In genomic region chr12:55955800-55956508, GRCh38 we compare ENCODE assay signal across 8 cellular contexts. TPM values are rescaled to one million over a fixed set of nuclear protein-coding genes. Genes with fewer than 3 reads are reported as not detected.
DNase-seq lines count a peak whose midpoint lies in the region; ATAC-seq and TF ChIP-seq lines count a peak whose summit lies in the region.

No MANE protein-coding gene starts in this region.

- H3K4me3 ChIP-seq in cardiac muscle cell: no peak overlapping the region
- no peak overlapping the region for H3K4me3 ChIP-seq in right atrium auricular region
- no peak overlapping the region for H3K4me3 ChIP-seq in colonic mucosa
- H3K4me3 ChIP-seq in smooth muscle cell: no peak overlapping the region
- H3K4me3 ChIP-seq in SJCRH30: no peak overlapping the region

- H4K20me1 ChIP-seq in smooth muscle cell (ENCODE audit: low read depth): no peaks in the 10 kb centered on the region

- H3K4me1 ChIP-seq in cardiac muscle cell (ENCODE audit: low read depth): peaks cover 3% of the 10 kb centered on the region
- H3K4me1 ChIP-seq in right atrium auricular region: no peaks in the 10 kb centered on the region
- H3K4me1 ChIP-seq in colonic mucosa: peaks cover 4% of the 10 kb centered on the region
- no peaks in the 10 kb centered on the region for H3K4me1 ChIP-seq in smooth muscle cell (ENCODE audit: low read depth)
- H3K4me1 ChIP-seq in SJCRH30: no peaks in the 10 kb centered on the region

- H3F3A ChIP-seq in smooth muscle cell (ENCODE audit: low read depth): peaks cover 3% of the 10 kb centered on the region

- intact Hi-C loops in colonic mucosa (cut with DNase I): no loop called here

- H3K27me3 ChIP-seq in cardiac muscle cell (no peaks in the 10 kb centered on the region), right atrium auricular region (no peaks in the 10 kb centered on the region), colonic mucosa (no peaks in the 10 kb centered on the region), smooth muscle cell (ENCODE audit: low read depth) (no peaks in the 10 kb centered on the region), SJCRH30 (no peaks in the 10 kb centered on the region; the same call in 1 of the 2 replicates)

- H2AFZ ChIP-seq in smooth muscle cell (ENCODE audit: low read depth): no peak overlapping the region

- peak; percentile 35 for TF ChIP-seq CTCF in cardiac muscle cell (IDR thresholded peaks at IDR 0.05; ENCODE audit: low read depth, low read length)
- TF ChIP-seq CTCF in right atrium auricular region (IDR thresholded peaks at IDR 0.05): no peak
- peak; percentile 16 for TF ChIP-seq CTCF in colonic mucosa (IDR thresholded peaks at IDR 0.05)
- peak; percentile 47 for TF ChIP-seq CTCF in smooth muscle cell (IDR thresholded peaks at IDR 0.05; ENCODE audit: borderline replicate concordance, insufficient read depth, poor library complexity, severe bottlenecking)

- DNase-seq in cardiac muscle cell (ENCODE audit: low read depth in 1 of 2, low spot score in 1 of 2): peak in 1 of 2 donors; percentile 29
- no peak for DNase-seq in right atrium auricular region (ENCODE audit: low spot score)
- peak; percentile 29 for DNase-seq in T-helper 22 cell (ENCODE audit: low read depth)
- DNase-seq in colonic mucosa: no peak
- DNase-seq in smooth muscle cell (lab: John Stamatoyannopoulos, UW; ENCODE audit: unreplicated experiment): no peak
- DNase-seq in OCI-M2 (lab: John Stamatoyannopoulos, UW; ENCODE audit: unreplicated experiment): no peak
- no peak for DNase-seq in SJCRH30

- H3K9ac ChIP-seq in colonic mucosa (ENCODE audit: low read depth in 2 of 2, low read length in 2 of 2) (no peak overlapping the region), smooth muscle cell (ENCODE audit: low read depth) (no peak overlapping the region)

- H3K9me3 ChIP-seq in cardiac muscle cell (ENCODE audit: low read depth) (no peaks in the 10 kb centered on the region), right atrium auricular region (no peaks in the 10 kb centered on the region), colonic mucosa (no peaks in the 10 kb centered on the region), smooth muscle cell (replicated peaks; ENCODE audit: low read depth) (no peaks in the 10 kb centered on the region), SJCRH30 (replicated peaks) (no peaks in the 10 kb centered on the region)

- no peaks in the 10 kb centered on the region for H3K79me2 ChIP-seq in smooth muscle cell (ENCODE audit: low read depth)

- H3K4me2 ChIP-seq in smooth muscle cell: peak overlapping the region; percentile 27

- H3K36me3 ChIP-seq in cardiac muscle cell (no peaks in the 10 kb centered on the region), right atrium auricular region (peaks cover 18% of the 10 kb centered on the region), colonic mucosa (peaks cover 4% of the 10 kb centered on the region), smooth muscle cell (ENCODE audit: low read depth) (no peaks in the 10 kb centered on the region), SJCRH30 (no peaks in the 10 kb centered on the region)

- 73% methylated on average over 6 of the region's 6 CpGs for WGBS in smooth muscle cell (ENCODE audit: low lambda C conversion rate)

- H3K27ac ChIP-seq in cardiac muscle cell: no peak overlapping the region
- no peak overlapping the region for H3K27ac ChIP-seq in right atrium auricular region
- H3K27ac ChIP-seq in colonic mucosa: no peak overlapping the region
- peak overlapping the region; percentile 59 for H3K27ac ChIP-seq in smooth muscle cell (ENCODE audit: low read depth)
- H3K27ac ChIP-seq in SJCRH30: no peak overlapping the region

- ATAC-seq in HG03139 (IDR thresholded peaks at IDR 0.05; ENCODE audit: unreplicated experiment): no peak

RNA-seq across cellular contexts. Expression of gene PMEL, which starts 9.9 kb away (rescaled TPM):
- total RNA-seq in cardiac muscle cell: 9.0 and 11.3 TPM in 2 replicates
- 15.5 and 15.7 TPM in 2 replicates for polyA plus RNA-seq in cardiac muscle cell
- 1 to 10 TPM in 1 of 2 donors, under 1 TPM in 1; 0.67 to 1.1 TPM for total RNA-seq in right atrium auricular region
- 1 to 10 TPM; 3.4 to 3.8 TPM for total RNA-seq in colonic mucosa
- total RNA-seq in smooth muscle cell: 1.8 and 4.7 TPM in 2 replicates
- 1.4 and 1.9 TPM in 2 replicates for polyA plus RNA-seq in smooth muscle cell
- total RNA-seq in SJCRH30 (2014; rRNA removed; shearing (Covaris generic)): 1.2 and 1.3 TPM in 2 replicates

RNA-seq across cellular contexts. Expression of gene CDK2, which starts 10.7 kb away (rescaled TPM):
- total RNA-seq in cardiac muscle cell: 31.3 and 31.4 TPM in 2 replicates
- polyA plus RNA-seq in cardiac muscle cell: 33.9 and 40.8 TPM in 2 replicates
- 10 to 100 TPM in 1 of 2 donors, 1 to 10 TPM in 1; 5.4 to 13.8 TPM for total RNA-seq in right atrium auricular region
- total RNA-seq in colonic mucosa: 10 to 100 TPM; 20.9 to 48.9 TPM
- 36.5 and 37.5 TPM in 2 replicates for total RNA-seq in smooth muscle cell
- polyA plus RNA-seq in smooth muscle cell: 25.8 and 33.3 TPM in 2 replicates
- 99.6 and 106 TPM in 2 replicates for total RNA-seq in SJCRH30 (2014; rRNA removed; shearing (Covaris generic))

RNA-seq across cellular contexts. Expression of gene RAB5B, which starts 17.9 kb away (rescaled TPM):
- total RNA-seq in cardiac muscle cell (87.9 and 104 TPM in 2 replicates), right atrium auricular region (100 to 1,000 TPM in 1 of 2 donors, 10 to 100 TPM in 1; 93.5 to 108 TPM), colonic mucosa (100 to 1,000 TPM; 112 to 178 TPM), smooth muscle cell (77.2 and 90.4 TPM in 2 replicates)
- polyA plus RNA-seq in cardiac muscle cell (154 and 157 TPM in 2 replicates), smooth muscle cell (81.9 and 93.4 TPM in 2 replicates)
- 59.4 and 61.0 TPM in 2 replicates for total RNA-seq in SJCRH30 (2014; rRNA removed; shearing (Covaris generic))

RNA-seq across cellular contexts. Expression of gene DGKA, which starts 25.0 kb away (rescaled TPM):
- 18.3 and 28.6 TPM in 2 replicates for total RNA-seq in cardiac muscle cell
- polyA plus RNA-seq in cardiac muscle cell: 34.4 and 46.6 TPM in 2 replicates
- 10 to 100 TPM in 1 of 2 donors, 1 to 10 TPM in 1; 7.3 to 22.8 TPM for total RNA-seq in right atrium auricular region
- 10 to 100 TPM; 80.2 to 91.2 TPM for total RNA-seq in colonic mucosa
- 86.0 and 87.1 TPM in 2 replicates for total RNA-seq in smooth muscle cell
- 66.3 and 125 TPM in 2 replicates for polyA plus RNA-seq in smooth muscle cell
- 3.7 and 4.4 TPM in 2 replicates for total RNA-seq in SJCRH30 (2014; rRNA removed; shearing (Covaris generic))

RNA-seq across cellular contexts. Expression of gene PYM1, which starts 28.3 kb away (rescaled TPM):
- total RNA-seq in cardiac muscle cell (55.3 and 56.3 TPM in 2 replicates), right atrium auricular region (10 to 100 TPM; 17.6 to 20.6 TPM), colonic mucosa (10 to 100 TPM; 44.0 to 49.3 TPM), smooth muscle cell (28.6 and 36.0 TPM in 2 replicates)
- polyA plus RNA-seq in cardiac muscle cell (63.2 and 82.9 TPM in 2 replicates), smooth muscle cell (48.2 and 51.2 TPM in 2 replicates)
- 24.0 and 25.6 TPM in 2 replicates for total RNA-seq in SJCRH30 (2014; rRNA removed; shearing (Covaris generic))

Comparison
In these comparisons a context has a peak if more than half of its experiments do, and no peak if none do; other contexts are left out.
1. CTCF ChIP-seq: peak in cardiac muscle cell (single experiment), colonic mucosa (single experiment) and smooth muscle cell (single experiment); none in right atrium auricular region (0 of 2).